In genomic region chr17:48478224-48479013, GRCh38 we compare ENCODE assay signal across 9 cellular contexts. TPM values are rescaled to one million over a fixed set of nuclear protein-coding genes. Genes with fewer than 3 reads are reported as not detected.
DNase-seq lines count a peak whose midpoint lies in the region; ATAC-seq, FAIRE-seq and TF ChIP-seq lines count a peak whose summit lies in the region.
"Had no signal": no experiment of that assay in that cellular context is flagged by ENCODE, and none has a peak within 500 bp of the region (broad histone marks: within the 10 kb centered on the region; RNA-seq: fewer than 3 reads in every experiment).

No MANE protein-coding gene starts in this region.

- H3K27ac Mint-ChIP-seq in nephron progenitor cell, result peak overlapping the region; percentile 82

- peaks cover 16% of the 10 kb centered on the region for H3K27me3 Mint-ChIP-seq in nephron progenitor cell (ENCODE audit: low read depth, poor library complexity)

- intact Hi-C loops in Right ventricle myocardium superior (cut with DNase I), result no loop called here

- ATAC-seq in activated CD4-positive, CD25-positive, alpha-beta regulatory T cell treated with anti-CD3 and anti-CD28 coated beads, Interleukin-2, amount 50 U/mL, for 24 hours, result peak; percentile 84 to 93
- ATAC-seq in HG02642 (IDR thresholded peaks at IDR 0.05; ENCODE audit: poor library complexity, unreplicated experiment) (peak; percentile 81), Right ventricle myocardium superior (ENCODE audit: poor library complexity) (no peak)

- H3K4me3 Mint-ChIP-seq in nephron progenitor cell, result peak overlapping the region; percentile 42

- no peaks in the 10 kb centered on the region for H3K9me3 Mint-ChIP-seq in nephron progenitor cell

- FAIRE-seq in HTR-8/SVneo (lab: Jason Lieb, UNC), result no peak

- no peaks in the 10 kb centered on the region for H3K36me3 Mint-ChIP-seq in nephron progenitor cell (ENCODE audit: low read depth)

- no peak for DNase-seq in activated CD4-positive, CD25-positive, alpha-beta regulatory T cell (lab: John Stamatoyannopoulos, UW)
- DNase-seq in SKM-1 (lab: John Stamatoyannopoulos, UW; ENCODE audit: unreplicated experiment) (peak; percentile 90), nephron progenitor cell (no peak), globus pallidus (ENCODE audit: low spot score) (no peak), HTR-8/SVneo (ENCODE audit: insufficient read length, low spot score) (no peak), Right ventricle myocardium superior (no peak)

- peaks cover 73% of the 10 kb centered on the region for H3K4me1 Mint-ChIP-seq in nephron progenitor cell

- no peak for TF ChIP-seq CTCF in nephron progenitor cell (IDR thresholded peaks at IDR 0.05)

RNA-seq across cellular contexts. Expression of gene SKAP1, which starts 48.4 kb away (rescaled TPM):
- 0.70 TPM for total RNA-seq in Right ventricle myocardium superior

RNA-seq across cellular contexts. Expression of gene HOXB1, which starts 52.4 kb away (rescaled TPM):
- not detected for total RNA-seq in Right ventricle myocardium superior
- total RNA-seq: temporal lobe had no signal
